14 cellular contexts compared by ENCODE assay signal in genomic region chr7:78151229-78151628, GRCh38.
DNase-seq lines count a peak whose midpoint lies in the region; ATAC-seq lines count a peak whose summit lies in the region.
"Had no signal": no experiment of that assay in that cellular context is flagged by ENCODE, and none has a peak within 500 bp of the region (broad histone marks: within the 10 kb centered on the region; RNA-seq: fewer than 3 reads in every experiment).

No MANE protein-coding gene starts in this region.

- H3K27me3 ChIP-seq in SJCRH30: no peaks in the 10 kb centered on the region
- H3K27me3 ChIP-seq: brain microvascular endothelial cell had no signal

- peaks cover 13% of the 10 kb centered on the region for H3K4me1 ChIP-seq in SJCRH30

- intact Hi-C loops in sciatic nerve (cut with DNase I): no loop called here

- no peak overlapping the region for H3K27ac ChIP-seq in SJCRH30
- H3K27ac ChIP-seq: brain microvascular endothelial cell had no signal

- H3K36me3 ChIP-seq in SJCRH30: no peaks in the 10 kb centered on the region
- H3K36me3 ChIP-seq: brain microvascular endothelial cell had no signal

- H3K9me3 ChIP-seq in SJCRH30 (replicated peaks): no peaks in the 10 kb centered on the region

- peak; percentile 14 for DNase-seq in ELR (ENCODE audit: low read depth)
- peak; percentile 65 for DNase-seq in NCI-H2171 treated with DMSO at 0.1 percent for 48 hours (lab: John Stamatoyannopoulos, UW)
- peak; percentile 94 for DNase-seq in fibroblast of gingiva (ENCODE audit: low read depth)
- DNase-seq in sciatic nerve (ENCODE audit: low spot score): no peak
- no peak for DNase-seq in SJCRH30
- DNase-seq in NCI-H146 treated with DMSO at 0.1 percent for 48 hours (lab: John Stamatoyannopoulos, UW; ENCODE audit: unreplicated experiment): no peak
- DNase-seq: activated CD8-positive, alpha-beta memory T cell treated with anti-CD3 and anti-CD28 coated beads, Interleukin-2, amount 50 U/mL, for 48 hours; brain microvascular endothelial cell; DND-41; naive B cell; NCI-H1694 treated with DMSO at 0.1 percent for 48 hours; stimulated activated naive B cell treated with anti-CD40 and anti-IgM and Interleukin-4, amounts not matched to agents 10 μg/mL and 1 μg/mL and 100 μg/mL, for 72 hours had no signal

- H3K4me3 ChIP-seq in SJCRH30: no peak overlapping the region

- ATAC-seq in sciatic nerve: peak; percentile 38
- no peak for ATAC-seq in GM18870 (IDR thresholded peaks at IDR 0.05; ENCODE audit: unreplicated experiment)
- no peak for ATAC-seq in GM21723 (IDR thresholded peaks at IDR 0.05; ENCODE audit: unreplicated experiment)
- ATAC-seq: stimulated activated naive B cell treated with anti-CD40 and anti-IgM and Interleukin-4, amounts not matched to agents 10 μg/mL and 1 μg/mL and 100 μg/mL, for 72 hours had no signal

Comparison
In these comparisons a context has a peak if more than half of its experiments do, and no peak if none do; other contexts are left out.
1. DNase-seq: peak in ELR (single experiment), NCI-H2171 treated with DMSO at 0.1 percent for 48 hours (single experiment) and fibroblast of gingiva (single experiment); none in sciatic nerve (single experiment), SJCRH30 (0 of 2) and NCI-H146 treated with DMSO at 0.1 percent for 48 hours (single experiment).